21 cellular contexts compared by ENCODE assay signal in the genomic region with DNA sequence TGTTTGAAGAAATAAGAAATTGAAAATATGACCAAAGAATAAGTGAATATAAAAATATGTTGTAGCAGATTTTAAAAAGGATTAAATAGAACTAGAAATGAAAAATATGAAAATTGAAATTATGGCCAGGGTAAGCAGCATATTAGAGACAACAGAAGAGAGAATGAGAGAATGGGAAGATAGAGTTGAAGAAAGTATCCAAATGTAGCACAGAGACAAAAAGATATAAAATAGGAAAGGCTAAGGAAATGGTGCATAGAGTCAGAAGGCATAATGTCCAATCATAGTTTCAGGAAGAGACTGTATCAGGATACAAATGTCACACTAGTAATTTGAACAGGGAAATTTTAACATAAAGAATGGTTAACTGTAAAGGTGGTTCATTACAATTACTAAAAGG. TPM values are rescaled to one million over a fixed set of nuclear protein-coding genes. Genes with fewer than 3 reads are reported as not detected.
DNase-seq lines count a peak whose midpoint lies in the region; ATAC-seq, FAIRE-seq and TF ChIP-seq lines count a peak whose summit lies in the region.
"Had no signal": no experiment of that assay in that cellular context is flagged by ENCODE, and none has a peak within 500 bp of the region (broad histone marks: within the 10 kb centered on the region; RNA-seq: fewer than 3 reads in every experiment).

No MANE protein-coding gene starts in this region.

- POLR2A ChIA-PET in SK-N-SH (lab: Yijun Ruan, JAX), result no interaction called here
- POLR2A ChIA-PET in activated CD8-positive, alpha-beta T cell treated with anti-CD3 and anti-CD28 coated beads, Interleukin-2, amount 10 ng/mL, durations not matched to agents 7 days and 5 days (lab: Charles Lee), result no interaction called here
- POLR2A ChIA-PET in activated CD8-positive, alpha-beta T cell treated with anti-CD3 and anti-CD28 coated beads for 36 hours (lab: Charles Lee), result interaction anchor here (0.8 kb wide), 1 partner anchor 15 kb away, joined by 3 read pairs; no protein-coding TSS in a partner anchor
- POLR2A ChIA-PET in K562 (lab: Yijun Ruan, JAX), result no interaction called here

- H3K36me3 Mint-ChIP-seq in activated CD8-positive, alpha-beta T cell treated with anti-CD3 and anti-CD28 coated beads, Interleukin-2, amount 10 ng/mL, durations not matched to agents 7 days and 5 days (ENCODE audit: low read depth), result peaks cover 26% of the 10 kb centered on the region
- H3K36me3 Mint-ChIP-seq in activated CD8-positive, alpha-beta T cell treated with anti-CD3 and anti-CD28 coated beads for 36 hours (ENCODE audit: low read depth), result no peaks in the 10 kb centered on the region

- in situ Hi-C loops in K562 (cut with MboI), result no loop called here

- H3K9me1 ChIP-seq in K562 (ENCODE audit: control insufficient read depth, insufficient read depth, low read length), result no peaks in the 10 kb centered on the region

- no peaks in the 10 kb centered on the region for H4K20me1 ChIP-seq in SK-N-SH (ENCODE audit: insufficient read depth)
- H4K20me1 ChIP-seq in K562 (replicated peaks; ENCODE audit: control insufficient read depth, insufficient read depth, low read length), result no peaks in the 10 kb centered on the region
- H4K20me1 ChIP-seq: BLaER1 treated with 17β-estradiol and CSF1 and Interleukin-3, amounts not matched to agents 10 nM and 100 nM had no signal

- TF ChIP-seq CTCF in SK-N-SH (IDR thresholded peaks at IDR 0.05) (no peak), K562 (IDR thresholded peaks at IDR 0.05 in 2 of 3, conservative IDR thresholded peaks at IDR 0.05 in 1 of 3; ENCODE audit: insufficient read depth in 2 of 3, low read depth in 1 of 3, low read length in 3 of 3) (no peak)
- TF ChIP-seq CTCF in activated CD8-positive, alpha-beta T cell treated with anti-CD3 and anti-CD28 coated beads for 36 hours (IDR thresholded peaks at IDR 0.05), result no peak

- peaks cover 7% of the 10 kb centered on the region for H3K9me3 Mint-ChIP-seq in activated CD8-positive, alpha-beta T cell treated with anti-CD3 and anti-CD28 coated beads, Interleukin-2, amount 10 ng/mL, durations not matched to agents 7 days and 5 days (ENCODE audit: insufficient read depth)
- H3K9me3 Mint-ChIP-seq in activated CD8-positive, alpha-beta T cell treated with anti-CD3 and anti-CD28 coated beads for 36 hours, result peaks cover 3% of the 10 kb centered on the region

- H3K27me3 ChIP-seq in SK-N-SH (ENCODE audit: insufficient read depth), result no peaks in the 10 kb centered on the region
- peaks cover 5 to 9% of the 10 kb centered on the region in 2 experiments; a peak in 3 of 5 replicates for H3K27me3 ChIP-seq in K562 (ENCODE audit: control insufficient read depth in 2 of 2, insufficient read depth in 2 of 2, low read length in 2 of 2)
- H3K27me3 ChIP-seq: BLaER1 treated with 17β-estradiol and CSF1 and Interleukin-3, amounts not matched to agents 10 nM and 100 nM had no signal

- H3K9ac ChIP-seq in SK-N-SH (no peak overlapping the region), K562 (ENCODE audit: insufficient read depth in 1 of 2, low read depth in 2 of 2, low read length in 2 of 2) (no peak overlapping the region)
- H3K9ac ChIP-seq: BLaER1 treated with 17β-estradiol and CSF1 and Interleukin-3, amounts not matched to agents 10 nM and 100 nM had no signal

- TF ChIP-seq POLR2A in K562 (conservative IDR thresholded peaks at IDR 0.05), result no peak

- FAIRE-seq in K562 (lab: Jason Lieb, UNC), result no peak
- FAIRE-seq: A549, D721Med, G401.6, GM19239 had no signal

- TF ChIP-seq RAD21 in SK-N-SH (IDR thresholded peaks at IDR 0.05; ENCODE audit: low read length) (no peak), K562 (CRISPR knock-in tag; conservative IDR thresholded peaks at IDR 0.05 in 1 of 2, IDR thresholded peaks at IDR 0.05 in 1 of 2) (no peak)

- CTCF ChIA-PET in SK-N-SH (lab: Yijun Ruan, JAX), result interaction anchor here (1.1 to 1.3 kb wide), 2 partner anchors 15 to 502 kb away, joined by 3 read pairs; no protein-coding TSS in a partner anchor
- CTCF ChIA-PET in activated CD8-positive, alpha-beta T cell treated with anti-CD3 and anti-CD28 coated beads, Interleukin-2, amount 10 ng/mL, durations not matched to agents 7 days and 5 days (lab: Charles Lee), result interaction anchor here (0.6 to 2.1 kb wide), 4 partner anchors 8 to 17 kb away, joined by 3 to 10 read pairs (median 4); no protein-coding TSS in a partner anchor
- CTCF ChIA-PET in activated CD8-positive, alpha-beta T cell treated with anti-CD3 and anti-CD28 coated beads for 36 hours (lab: Charles Lee), result interaction anchor here (1.0 kb wide), 2 partner anchors 16 to 185 kb away, joined by 3 read pairs; no protein-coding TSS in a partner anchor
- CTCF ChIA-PET in K562 (lab: Yijun Ruan, JAX; ENCODE audit: low intra/inter-chr PET ratio), result no interaction called here

- H3K9me3 ChIP-seq in SK-N-SH, result peaks cover 9% of the 10 kb centered on the region
- no peaks in the 10 kb centered on the region for H3K9me3 ChIP-seq in K562 (replicated peaks; ENCODE audit: control insufficient read depth, insufficient read depth, low read depth, low read length)
- H3K9me3 ChIP-seq: Caco-2 had no signal

- no peak overlapping the region for H3K4me3 ChIP-seq in SK-N-SH (ENCODE audit: low read depth in 2 of 2, low read length in 1 of 2)
- no peak overlapping the region for H3K4me3 ChIP-seq in K562
- H3K4me3 ChIP-seq: A549; BLaER1 treated with 17β-estradiol and CSF1 and Interleukin-3, amounts not matched to agents 10 nM and 100 nM had no signal

- intact Hi-C loops in activated CD8-positive, alpha-beta T cell treated with anti-CD3 and anti-CD28 coated beads for 36 hours (cut with micrococcal nuclease), result no loop called here
- intact Hi-C loops in K562 (cut with micrococcal nuclease), result no loop called here

- TF ChIP-seq EP300 in SK-N-SH (IDR thresholded peaks at IDR 0.05; ENCODE audit: borderline replicate concordance in 1 of 2, low read depth in 1 of 2, low read length in 1 of 2) (no peak), K562 (IDR thresholded peaks at IDR 0.05; ENCODE audit: low read length) (no peak)

- H3K4me1 Mint-ChIP-seq in activated CD8-positive, alpha-beta T cell treated with anti-CD3 and anti-CD28 coated beads, Interleukin-2, amount 10 ng/mL, durations not matched to agents 7 days and 5 days (ENCODE audit: low read depth), result peaks cover 14% of the 10 kb centered on the region
- H3K4me1 Mint-ChIP-seq in activated CD8-positive, alpha-beta T cell treated with anti-CD3 and anti-CD28 coated beads for 36 hours (ENCODE audit: low read depth), result no peaks in the 10 kb centered on the region
- H3K4me1 Mint-ChIP-seq: B cell had no signal

- no peaks in the 10 kb centered on the region for H3K4me1 ChIP-seq in SK-N-SH (ENCODE audit: control insufficient read depth in 1 of 2, insufficient read depth in 2 of 2, low read depth in 1 of 2, low read length in 1 of 2)
- H3K4me1 ChIP-seq in K562 (replicated peaks in 1 of 2; ENCODE audit: control insufficient read depth in 2 of 2, insufficient read depth in 2 of 2, low read length in 2 of 2), result no peaks in the 10 kb centered on the region
- H3K4me1 ChIP-seq: A549; BLaER1 treated with 17β-estradiol and CSF1 and Interleukin-3, amounts not matched to agents 10 nM and 100 nM; Caco-2 had no signal

- H3K27me3 Mint-ChIP-seq in activated CD8-positive, alpha-beta T cell treated with anti-CD3 and anti-CD28 coated beads, Interleukin-2, amount 10 ng/mL, durations not matched to agents 7 days and 5 days (ENCODE audit: low read depth), result no peaks in the 10 kb centered on the region
- H3K27me3 Mint-ChIP-seq in activated CD8-positive, alpha-beta T cell treated with anti-CD3 and anti-CD28 coated beads for 36 hours, result no peaks in the 10 kb centered on the region
- H3K27me3 Mint-ChIP-seq: CD4-positive, alpha-beta T cell had no signal

- H2AFZ ChIP-seq in SK-N-SH (ENCODE audit: low read depth) (no peak overlapping the region), K562 (ENCODE audit: low read depth, low read length) (no peak overlapping the region)

- H3K27ac Mint-ChIP-seq in activated CD8-positive, alpha-beta T cell treated with anti-CD3 and anti-CD28 coated beads, Interleukin-2, amount 10 ng/mL, durations not matched to agents 7 days and 5 days, result peak overlapping the region; percentile 39
- H3K27ac Mint-ChIP-seq in activated CD8-positive, alpha-beta T cell treated with anti-CD3 and anti-CD28 coated beads for 36 hours, result no peak overlapping the region
- H3K27ac Mint-ChIP-seq: B cell; CD4-positive, alpha-beta T cell; CD8-positive, alpha-beta T cell had no signal

- H3K4me2 ChIP-seq in SK-N-SH, result no peak overlapping the region
- no peak overlapping the region for H3K4me2 ChIP-seq in K562 (ENCODE audit: insufficient read depth, low read length)
- H3K4me2 ChIP-seq: A549; BLaER1 treated with 17β-estradiol and CSF1 and Interleukin-3, amounts not matched to agents 10 nM and 100 nM had no signal

- ATAC-seq in SK-N-SH treated with all-trans-retinoic acid at 6 μM for 48 hours, result no peak
- ATAC-seq in activated CD8-positive, alpha-beta T cell treated with anti-CD3 and anti-CD28 coated beads, Interleukin-2, amount 10 ng/mL, durations not matched to agents 7 days and 5 days, result no peak
- ATAC-seq in activated CD8-positive, alpha-beta T cell treated with anti-CD3 and anti-CD28 coated beads for 36 hours, result no peak
- ATAC-seq in K562, result no peak
- ATAC-seq: A549; CD8-positive, alpha-beta T cell had no signal

- no peaks in the 10 kb centered on the region for H3K9me2 ChIP-seq in SK-N-SH

- H3K27ac ChIP-seq in SK-N-SH (ENCODE audit: low read depth in 2 of 2, low read length in 1 of 2) (no peak overlapping the region), K562 (ENCODE audit: extremely low read depth, low read depth, low read length) (no peak overlapping the region)
- H3K27ac ChIP-seq: 22Rv1; A549; BLaER1 treated with 17β-estradiol and CSF1 and Interleukin-3, amounts not matched to agents 10 nM and 100 nM; C4-2B had no signal

- H3K79me2 ChIP-seq in SK-N-SH (ENCODE audit: insufficient read depth), result no peaks in the 10 kb centered on the region
- H3K79me2 ChIP-seq in K562 (ENCODE audit: control insufficient read depth, insufficient read depth, low read length), result no peaks in the 10 kb centered on the region

- H3F3A ChIP-seq in SK-N-SH (replicated peaks; ENCODE audit: insufficient read depth), result no peaks in the 10 kb centered on the region

- no TSS peak for BruUV-seq in K562 (replicated peaks; lab: Mats Ljungman, UMichigan)

- no peak overlapping the region for H3K4me3 Mint-ChIP-seq in activated CD8-positive, alpha-beta T cell treated with anti-CD3 and anti-CD28 coated beads, Interleukin-2, amount 10 ng/mL, durations not matched to agents 7 days and 5 days
- no peak overlapping the region for H3K4me3 Mint-ChIP-seq in activated CD8-positive, alpha-beta T cell treated with anti-CD3 and anti-CD28 coated beads for 36 hours
- H3K4me3 Mint-ChIP-seq: B cell; CD4-positive, alpha-beta T cell; CD8-positive, alpha-beta T cell had no signal

- H3K36me3 ChIP-seq in SK-N-SH (replicated peaks in 1 of 2; ENCODE audit: control insufficient read depth in 1 of 2, insufficient read depth in 2 of 2, low read length in 1 of 2), result peaks cover 0 to 20% of the 10 kb centered on the region in 2 experiments
- no peaks in the 10 kb centered on the region for H3K36me3 ChIP-seq in K562 (ENCODE audit: control insufficient read depth, insufficient read depth, low read length)
- H3K36me3 ChIP-seq: BLaER1 treated with 17β-estradiol and CSF1 and Interleukin-3, amounts not matched to agents 10 nM and 100 nM had no signal

- no peak for DNase-seq in SK-N-SH
- DNase-seq in activated CD8-positive, alpha-beta T cell treated with anti-CD3 and anti-CD28 coated beads, Interleukin-2, amount 10 ng/mL, durations not matched to agents 7 days and 5 days, result no peak
- no peak for DNase-seq in activated CD8-positive, alpha-beta T cell treated with anti-CD3 and anti-CD28 coated beads for 36 hours
- no peak for DNase-seq in K562 (ENCODE audit: extremely low read depth in 1 of 4, low spot score in 3 of 4)
- DNase-seq in NCI-H748 treated with DMSO at 0.1 percent for 48 hours (lab: John Stamatoyannopoulos, UW), result no peak
- DNase-seq: AML-193; Caco-2; Calu3; CD8-positive, alpha-beta T cell; DMS79 treated with DMSO at 0.1 percent for 48 hours; GF-D8 had no signal

RNA-seq across cellular contexts. Expression of a gene that starts 29.5 kb away (rescaled TPM):
- polyA plus RNA-seq in SK-N-SH (2012; rRNA removed) (17.8 and 20.6 TPM in 2 replicates), K562 (2011; rRNA removed) (0.41 and 0.68 TPM in 2 replicates), K562 (2014; fragmentation: Illumina TruSeq; extraction: Trizol) (0.06 and 0.82 TPM in 2 replicates), K562 (2014; fragmentation: Nextera tagmentation; extraction: Ambion mirVana) (not detected), K562 (2014; rRNA removed) (0.22 and 0.56 TPM in 2 replicates)
- polyA plus RNA-seq in SK-N-SH (2012; cell fraction: cytosol; rRNA removed), result 9.1 and 13.7 TPM in 2 replicates
- 50.0 and 58.2 TPM in 2 replicates for polyA plus RNA-seq in SK-N-SH (2012; cell fraction: nucleus; rRNA removed)
- 10 to 100 TPM; 11.0 to 12.0 TPM for total RNA-seq in activated CD8-positive, alpha-beta T cell treated with anti-CD3 and anti-CD28 coated beads, Interleukin-2, amount 10 ng/mL, durations not matched to agents 7 days and 5 days
- 1 to 10 TPM; 2.5 TPM for total RNA-seq in activated CD8-positive, alpha-beta T cell treated with anti-CD3 and anti-CD28 coated beads for 36 hours
- 3.5 and 3.7 TPM in 2 replicates for total RNA-seq in K562 (2011; cell fraction: chromatin; rRNA removed; ENCODE audit: low replicate concordance)
- 2.2 and 6.7 TPM in 2 replicates for total RNA-seq in K562 (2011; cell fraction: nucleolus; rRNA removed)
- 1.5 and 3.9 TPM in 2 replicates for total RNA-seq in K562 (2011; cell fraction: nucleoplasm; rRNA removed)
- total RNA-seq in K562 (2014; rRNA removed) (0.61 and 0.91 TPM in 2 replicates), K562 (2014; rRNA removed; fragmentation: Illumina TruSeq; extraction: Trizol) (0.18 and 0.57 TPM in 2 replicates), K562 (2015; rRNA removed; fragmentation: Illumina TruSeq; extraction: Trizol) (0.14 and 0.23 TPM in 2 replicates), K562 (2021) (0.36 and 0.42 TPM in 2 replicates)
- polyA plus RNA-seq in K562 (2011; cell fraction: cytosol; rRNA removed), result 0.41 and 0.57 TPM in 2 replicates
- polyA plus RNA-seq in K562 (2011; cell fraction: nucleus; rRNA removed), result 1.8 and 1.9 TPM in 2 replicates
- polyA plus RNA-seq in K562 (2012), result 0.65 and 1.1 TPM in 2 replicates
- 0.39 and 0.77 TPM in 2 replicates for polyA minus RNA-seq in K562 (2011; rRNA and poly(A)+ RNA removed)
- polyA minus RNA-seq in K562 (2011; cell fraction: cytosol; rRNA and poly(A)+ RNA removed), result not detected in 2 replicates
- polyA minus RNA-seq in K562 (2011; cell fraction: nucleus; rRNA and poly(A)+ RNA removed), result 1.2 and 2.2 TPM in 2 replicates
